ENCODE assay signal across 14 cellular contexts in the genomic region with DNA sequence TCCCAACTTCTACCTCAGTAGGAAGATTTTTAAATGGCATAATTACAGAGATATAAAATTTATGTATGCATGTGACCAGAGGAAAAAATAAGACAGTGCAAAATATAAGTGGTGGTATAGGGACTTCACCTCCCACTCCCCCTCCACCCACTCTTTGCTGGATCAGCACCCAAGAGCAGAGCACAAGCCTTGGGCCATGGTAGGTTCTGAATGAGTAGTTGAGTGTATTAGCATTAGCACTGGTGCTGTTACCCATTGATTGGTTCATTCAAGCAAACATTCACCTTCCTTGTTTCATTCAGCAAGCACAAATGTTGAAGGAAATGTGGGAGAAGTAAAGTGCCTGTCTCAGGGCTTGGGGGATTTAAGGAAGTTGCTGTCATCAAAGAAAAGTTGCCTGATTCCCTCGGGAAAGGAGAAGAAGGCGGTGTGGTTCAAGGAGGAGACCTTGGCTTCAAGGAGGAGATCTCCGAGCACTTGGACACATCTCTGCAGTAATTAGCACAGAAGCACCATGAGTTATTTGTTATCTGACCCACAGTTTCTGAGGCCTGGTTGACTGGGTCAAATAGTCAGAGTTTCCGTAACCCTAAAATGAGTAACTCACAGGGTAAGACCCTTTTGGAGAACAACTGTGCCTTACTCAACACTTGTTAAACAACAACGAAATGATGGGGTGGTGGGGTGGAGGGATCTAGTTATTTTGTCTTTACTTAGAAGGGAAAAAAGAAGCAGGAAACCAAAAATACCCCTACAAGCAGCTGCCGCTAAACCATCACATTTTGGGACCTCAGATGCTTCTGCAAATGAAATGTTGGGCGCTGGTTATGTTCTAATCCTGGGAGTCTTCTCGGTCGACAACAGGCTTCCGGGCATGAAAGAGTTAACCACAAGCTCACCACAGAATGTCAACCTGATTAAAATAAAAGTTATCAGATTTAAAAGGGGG. TPM values are rescaled to one million over a fixed set of nuclear protein-coding genes. Genes with fewer than 3 reads are reported as not detected.
DNase-seq lines count a peak whose midpoint lies in the region; ATAC-seq and TF ChIP-seq lines count a peak whose summit lies in the region.
"Had no signal": no experiment of that assay in that cellular context is flagged by ENCODE, and none has a peak within 500 bp of the region (broad histone marks: within the 10 kb centered on the region; RNA-seq: fewer than 3 reads in every experiment).

No MANE protein-coding gene starts in this region.

- no peak overlapping the region for H3K27ac ChIP-seq in brain microvascular endothelial cell
- H3K27ac ChIP-seq: C4-2B had no signal

- H3K4me3 ChIP-seq in brain microvascular endothelial cell (ENCODE audit: low read depth, low read length) = no peak overlapping the region

- peak overlapping the region; percentile 90 to 93 for H3K27ac Mint-ChIP-seq in activated naive CD4-positive, alpha-beta T cell treated with anti-CD3 and anti-CD28 coated beads, Interleukin-2, amount 50 U/mL, for 72 hours

- DNase-seq in stimulated activated CD4-positive, alpha-beta T cell treated with anti-CD3 and anti-CD28 coated beads, Interleukin-1b, Interleukin-23, amount 100 ng/mL, for 48 hours = peak; percentile 53
- no peak for DNase-seq in stimulated activated CD4-positive, alpha-beta T cell treated with anti-CD3 and anti-CD28 coated beads, Interleukin-12 subunit alpha, Interleukin-12 subunit beta, amount 100 ng/mL, for 4 hours
- DNase-seq in activated naive CD4-positive, alpha-beta T cell treated with anti-CD3 and anti-CD28 coated beads, Interleukin-2, amount 50 U/mL, for 72 hours (ENCODE audit: low spot score in 2 of 2) = peak; percentile 45 to 62
- DNase-seq in DMS53 (lab: John Stamatoyannopoulos, UW) (no peak), brain microvascular endothelial cell (no peak)
- DNase-seq: effector CD8-positive, alpha-beta T cell; occipital lobe; RPMI8226 had no signal

- TF ChIP-seq CTCF in brain microvascular endothelial cell (IDR thresholded peaks at IDR 0.05; ENCODE audit: low read depth, low read length, missing control alignments) = no peak

- in situ Hi-C loops in brain microvascular endothelial cell (cut with HindIII; ENCODE audit: low pct_ligation_motif_present, low sequenced_read_pairs) = no loop called here

- no peaks in the 10 kb centered on the region for H3K27me3 ChIP-seq in brain microvascular endothelial cell (replicated peaks)

- H3K36me3 Mint-ChIP-seq in activated naive CD4-positive, alpha-beta T cell treated with anti-CD3 and anti-CD28 coated beads, Interleukin-2, amount 50 U/mL, for 72 hours = peaks cover 42 to 94% of the 10 kb centered on the region in 2 donors

- ATAC-seq in HG03520 (IDR thresholded peaks at IDR 0.05; ENCODE audit: unreplicated experiment) (peak; percentile 47), GM21723 (IDR thresholded peaks at IDR 0.05; ENCODE audit: unreplicated experiment) (no peak), HG03159 (IDR thresholded peaks at IDR 0.05; ENCODE audit: unreplicated experiment) (no peak)
- ATAC-seq in activated naive CD4-positive, alpha-beta T cell treated with anti-CD3 and anti-CD28 coated beads, Interleukin-2, amount 50 U/mL, for 72 hours = peak; percentile 69

- H3K9me3 Mint-ChIP-seq in activated naive CD4-positive, alpha-beta T cell treated with anti-CD3 and anti-CD28 coated beads, Interleukin-2, amount 50 U/mL, for 72 hours = no peaks in the 10 kb centered on the region

- H3K36me3 ChIP-seq in brain microvascular endothelial cell (replicated peaks) = no peaks in the 10 kb centered on the region

RNA-seq across cellular contexts. Expression of a gene that starts 17.2 kb away (rescaled TPM):
- 100 to 1,000 TPM; 531 to 706 TPM for total RNA-seq in activated naive CD4-positive, alpha-beta T cell treated with anti-CD3 and anti-CD28 coated beads, Interleukin-2, amount 50 U/mL, for 72 hours
- total RNA-seq: H4, LHCN-M2, occipital lobe had no signal

RNA-seq across cellular contexts. Expression of a gene that starts 43.9 kb away (rescaled TPM):
- 100 to 1,000 TPM; 141 to 227 TPM for total RNA-seq in activated naive CD4-positive, alpha-beta T cell treated with anti-CD3 and anti-CD28 coated beads, Interleukin-2, amount 50 U/mL, for 72 hours

Comparison
In these comparisons a context has a peak if more than half of its experiments do, and no peak if none do; other contexts are left out.
1. DNase-seq: peak in stimulated activated CD4-positive, alpha-beta T cell treated with anti-CD3 and anti-CD28 coated beads, Interleukin-1b, Interleukin-23, amount 100 ng/mL, for 48 hours (single experiment) and activated naive CD4-positive, alpha-beta T cell treated with anti-CD3 and anti-CD28 coated beads, Interleukin-2, amount 50 U/mL, for 72 hours (2 of 2); none in stimulated activated CD4-positive, alpha-beta T cell treated with anti-CD3 and anti-CD28 coated beads, Interleukin-12 subunit alpha, Interleukin-12 subunit beta, amount 100 ng/mL, for 4 hours (single experiment), DMS53 (single experiment) and brain microvascular endothelial cell (single experiment).
2. ATAC-seq: peak in HG03520 (single experiment) and activated naive CD4-positive, alpha-beta T cell treated with anti-CD3 and anti-CD28 coated beads, Interleukin-2, amount 50 U/mL, for 72 hours (2 of 2); none in GM21723 (single experiment) and HG03159 (single experiment).